In genomic region chr9:138092057-138092456, GRCh38 we compare ENCODE assay signal across 7 cellular contexts.
DNase-seq lines count a peak whose midpoint lies in the region; TF ChIP-seq lines count a peak whose summit lies in the region.
"Not testable (repeated sequence)": the region's sequence is repeated elsewhere in the genome, so short reads cannot be mapped to it uniquely, and the experiment has no call there.

No MANE protein-coding gene starts in this region.

- not testable (repeated sequence) for H3K4me1 ChIP-seq in BE2C

- not testable (repeated sequence) for H3K27me3 Mint-ChIP-seq in activated T-helper 2 cell treated with anti-CD3 and anti-CD28 coated beads, Interferon-gamma antibody, Interleukin-2, Interleukin-4, amounts not matched to agents 10 μg/mL and 5 μg/mL and 100 μg/mL, durations not matched to agents 14 hours and 24 hours and 36 hours (ENCODE audit: low read depth); nephron progenitor cell (ENCODE audit: low read depth, poor library complexity)

- in situ Hi-C loops in KBM-7 (cut with MboI; ENCODE audit: low pct_unique_long_range_greater_than_20kb, low sequenced_read_pairs), result not testable (repeated sequence)

- H3K9me3 ChIP-seq in BE2C, result not testable (repeated sequence)

- not testable (repeated sequence) for H3K36me3 Mint-ChIP-seq in activated T-helper 2 cell treated with anti-CD3 and anti-CD28 coated beads, Interferon-gamma antibody, Interleukin-2, Interleukin-4, amounts not matched to agents 10 μg/mL and 5 μg/mL and 100 μg/mL, durations not matched to agents 14 hours and 24 hours and 36 hours (ENCODE audit: low read depth)
- H3K36me3 Mint-ChIP-seq in nephron progenitor cell (ENCODE audit: low read depth), result peaks cover 24% of the 10 kb centered on the region

- H3K4me3 Mint-ChIP-seq in activated T-helper 2 cell treated with anti-CD3 and anti-CD28 coated beads, Interferon-gamma antibody, Interleukin-2, Interleukin-4, amounts not matched to agents 10 μg/mL and 5 μg/mL and 100 μg/mL, durations not matched to agents 14 hours and 24 hours and 36 hours (ENCODE audit: low read depth); nephron progenitor cell: not testable (repeated sequence)

- H3K27me3 ChIP-seq in BE2C, result not testable (repeated sequence)

- DNase-seq in BE2C, result peak; percentile 65
- DNase-seq in GF-D8 (lab: John Stamatoyannopoulos, UW), result peak; percentile 56
- peak; percentile 12 for DNase-seq in KBM-7
- DNase-seq in activated T-helper 2 cell treated with anti-CD3 and anti-CD28 coated beads, Interferon-gamma antibody, Interleukin-2, Interleukin-4, amounts not matched to agents 10 μg/mL and 5 μg/mL and 100 μg/mL, durations not matched to agents 14 hours and 24 hours and 36 hours (ENCODE audit: low spot score), result peak; percentile 1
- peak; percentile 20 for DNase-seq in epithelial cell of prostate (ENCODE audit: low read depth, low spot score)
- not testable (repeated sequence) for DNase-seq in nephron progenitor cell

- not testable (repeated sequence) for H3K27ac Mint-ChIP-seq in activated T-helper 2 cell treated with anti-CD3 and anti-CD28 coated beads, Interferon-gamma antibody, Interleukin-2, Interleukin-4, amounts not matched to agents 10 μg/mL and 5 μg/mL and 100 μg/mL, durations not matched to agents 14 hours and 24 hours and 36 hours
- H3K27ac Mint-ChIP-seq in nephron progenitor cell, result peak overlapping the region; percentile 97

- not testable (repeated sequence) for TF ChIP-seq CTCF in BE2C (IDR thresholded peaks at IDR 0.05; ENCODE audit: low read depth, low read length); VCaP (conservative IDR thresholded peaks at IDR 0.05); nephron progenitor cell (IDR thresholded peaks at IDR 0.05)

- H3K9me3 Mint-ChIP-seq in activated T-helper 2 cell treated with anti-CD3 and anti-CD28 coated beads, Interferon-gamma antibody, Interleukin-2, Interleukin-4, amounts not matched to agents 10 μg/mL and 5 μg/mL and 100 μg/mL, durations not matched to agents 14 hours and 24 hours and 36 hours, result not testable (repeated sequence)
- H3K9me3 Mint-ChIP-seq in nephron progenitor cell, result peaks cover 82% of the 10 kb centered on the region

- peak overlapping the region; percentile 63 for H3K27ac ChIP-seq in VCaP
- not testable (repeated sequence) for H3K27ac ChIP-seq in epithelial cell of prostate

- H3K4me1 Mint-ChIP-seq in activated T-helper 2 cell treated with anti-CD3 and anti-CD28 coated beads, Interferon-gamma antibody, Interleukin-2, Interleukin-4, amounts not matched to agents 10 μg/mL and 5 μg/mL and 100 μg/mL, durations not matched to agents 14 hours and 24 hours and 36 hours (ENCODE audit: low read depth); nephron progenitor cell: not testable (repeated sequence)

- not testable (repeated sequence) for H3K4me3 ChIP-seq in BE2C (ENCODE audit: low read depth, low read length)

- H3K36me3 ChIP-seq in BE2C, result not testable (repeated sequence)

- intact Hi-C loops in activated T-helper 2 cell treated with anti-CD3 and anti-CD28 coated beads, Interferon-gamma antibody, Interleukin-2, Interleukin-4, amounts not matched to agents 10 μg/mL and 5 μg/mL and 100 μg/mL, durations not matched to agents 14 hours and 24 hours and 36 hours (cut with micrococcal nuclease), result not testable (repeated sequence)
